ENCODE assay signal across 8 cellular contexts in the genomic region with DNA sequence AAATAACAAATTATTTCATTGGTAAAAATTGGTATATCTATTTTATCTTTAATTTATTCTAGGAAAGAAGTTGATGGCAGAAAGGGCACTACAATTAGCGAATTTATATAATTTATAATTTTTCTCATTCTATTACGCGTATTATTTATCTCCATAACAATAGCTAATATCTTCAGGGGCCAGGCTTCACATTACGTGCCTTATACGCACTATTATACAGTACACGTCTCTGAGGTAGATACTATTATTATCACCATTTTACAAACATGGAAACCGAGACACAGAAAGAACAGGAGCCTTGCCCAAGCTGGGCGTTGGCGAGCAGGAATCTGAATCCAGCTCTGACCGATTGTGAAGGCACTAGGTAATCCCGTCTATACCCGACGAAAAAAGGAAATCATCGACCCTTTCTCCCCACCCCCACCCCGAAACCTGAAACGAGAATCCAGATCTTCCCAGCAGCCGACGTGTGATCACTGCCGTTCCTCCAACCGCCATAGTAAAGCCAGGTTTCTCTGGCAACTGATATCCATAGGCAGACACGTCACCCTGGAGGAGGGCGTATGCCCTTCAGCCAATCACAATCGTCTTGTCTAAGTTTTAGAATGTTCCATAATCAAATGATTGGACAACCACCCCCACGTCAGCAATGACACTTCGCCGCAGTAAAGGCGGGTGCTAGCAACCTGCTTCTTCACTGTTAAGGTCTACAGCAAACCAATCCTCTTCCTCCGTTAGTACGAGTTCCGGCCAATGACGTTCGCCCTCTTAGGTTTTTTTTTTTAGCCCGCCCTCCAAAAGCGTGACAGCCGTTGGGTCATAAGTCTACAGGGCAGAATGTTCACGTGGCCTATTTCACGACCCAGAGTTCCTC. TPM values are rescaled to one million over a fixed set of nuclear protein-coding genes. Genes with fewer than 3 reads are reported as not detected.
A peak's percentile ranks its signal among the peaks of the same experiment; 100 is the strongest.
DNase-seq lines count a peak whose midpoint lies in the region; ATAC-seq, FAIRE-seq and TF ChIP-seq lines count a peak whose summit lies in the region.

A gene with protein sequence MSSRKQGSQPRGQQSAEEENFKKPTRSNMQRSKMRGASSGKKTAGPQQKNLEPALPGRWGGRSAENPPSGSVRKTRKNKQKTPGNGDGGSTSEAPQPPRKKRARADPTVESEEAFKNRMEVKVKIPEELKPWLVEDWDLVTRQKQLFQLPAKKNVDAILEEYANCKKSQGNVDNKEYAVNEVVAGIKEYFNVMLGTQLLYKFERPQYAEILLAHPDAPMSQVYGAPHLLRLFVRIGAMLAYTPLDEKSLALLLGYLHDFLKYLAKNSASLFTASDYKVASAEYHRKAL (minus strand): TSS at position 501 of the 874 bp plus-strand sequence. CDS start 9,672 bp downstream, outside the sequence.

- peak within 1 kb of the TSS; percentile 90 for H3K18ac ChIP-seq in mesendoderm (ENCODE audit: low read length)

- peaks cover 5% of the 10 kb centered on the region for H3K4me1 Mint-ChIP-seq in endodermal cell

- H3K27ac ChIP-seq in endodermal cell (ENCODE audit: low read depth, low read length) (peak within 1 kb of the TSS; percentile 95), mesendoderm (ENCODE audit: low read depth, low read length) (peak within 1 kb of the TSS; percentile 94)

- no peaks in the 10 kb centered on the region for H3K9me3 ChIP-seq in endodermal cell (ENCODE audit: control insufficient read depth, low read length)

- H3K27ac Mint-ChIP-seq in endodermal cell: peak within 1 kb of the TSS; percentile 95

- H3K9me3 Mint-ChIP-seq in endodermal cell: no peaks in the 10 kb centered on the region

- peak within 1 kb of the TSS; percentile 70 for H3K4ac ChIP-seq in mesendoderm (ENCODE audit: low read depth, low read length)

- no peaks in the 10 kb centered on the region for H3K79me1 ChIP-seq in mesendoderm (ENCODE audit: low read length)

- peaks cover 13% of the 10 kb centered on the region for H3K79me2 ChIP-seq in mesendoderm (ENCODE audit: control insufficient read depth, insufficient read depth, low read length)

- H3K27me3 ChIP-seq in endodermal cell (ENCODE audit: control insufficient read depth, insufficient read depth, low read length, poor library complexity, severe bottlenecking): no peaks in the 10 kb centered on the region
- H3K27me3 ChIP-seq in mesendoderm (ENCODE audit: insufficient read depth, low read length, poor library complexity): no peaks in the 10 kb centered on the region

- 0% methylated on average over 6 to 36 of the region's 37 CpGs for WGBS in endodermal cell (ENCODE audit: insufficient coverage in 1 of 2, insufficient read length in 1 of 2), 2 experiments
- no CpG with 5 or more reads among the region's 37 CpGs for WGBS in mesendoderm (ENCODE audit: extremely low coverage, insufficient coverage, low lambda C conversion rate)

- DNase-seq in COR-L47 (lab: John Stamatoyannopoulos, UW) (peak; percentile 90), HTR-8/SVneo (ENCODE audit: insufficient read length, low spot score) (peak; percentile 51), NOMO-1 treated with dmso at 0.1 percent for 144 hours (lab: John Stamatoyannopoulos, UW; ENCODE audit: unreplicated experiment) (peak; percentile 91), endodermal cell (peak; percentile 98), mesendoderm (peak; percentile 99)
- DNase-seq in activated CD8-positive, alpha-beta memory T cell treated with anti-CD3 and anti-CD28 coated beads for 48 hours (ENCODE audit: low read depth in 2 of 3, low spot score in 2 of 3): peak; percentile 13 to 58 (median 42)
- peak; percentile 66 to 87 for DNase-seq in stimulated activated CD8-positive, alpha-beta memory T cell treated with anti-CD3 and anti-CD28 coated beads, Interleukin-15, amount 100 ng/mL, for 4 hours (ENCODE audit: low read depth in 2 of 2)

- H3K9ac ChIP-seq in endodermal cell (ENCODE audit: extremely low read depth, low read length, poor library complexity, severe bottlenecking): peak within 1 kb of the TSS; percentile 97
- peak within 1 kb of the TSS; percentile 89 for H3K9ac ChIP-seq in mesendoderm (ENCODE audit: low read length)

- no peaks in the 10 kb centered on the region for H3K4me1 ChIP-seq in endodermal cell (ENCODE audit: control insufficient read depth, insufficient read depth, low read length)
- no peaks in the 10 kb centered on the region for H3K4me1 ChIP-seq in mesendoderm (ENCODE audit: control insufficient read depth, low read depth, low read length)

- no peak within 1 kb of the TSS for H2BK15ac ChIP-seq in mesendoderm (replicated peaks; ENCODE audit: low read depth)

- no peak within 1 kb of the TSS for H3K23ac ChIP-seq in mesendoderm (ENCODE audit: low read length)

- FAIRE-seq in HTR-8/SVneo (lab: Jason Lieb, UNC): no peak

- no peak within 1 kb of the TSS for H3K4me3 Mint-ChIP-seq in endodermal cell

- H4K5ac ChIP-seq in mesendoderm (ENCODE audit: low read length): no peak within 1 kb of the TSS

- no peak within 1 kb of the TSS for H2BK120ac ChIP-seq in mesendoderm (ENCODE audit: low read depth, low read length)

- peaks cover 33% of the 10 kb centered on the region for H3K36me3 ChIP-seq in endodermal cell (ENCODE audit: control insufficient read depth, insufficient read depth, low read length)
- peaks cover 3% of the 10 kb centered on the region for H3K36me3 ChIP-seq in mesendoderm (ENCODE audit: control insufficient read depth, insufficient read depth, low read length)

- peak within 1 kb of the TSS; percentile 98 for H3K4me3 ChIP-seq in endodermal cell (ENCODE audit: low read length)
- peak within 1 kb of the TSS; percentile 92 for H3K4me3 ChIP-seq in mesendoderm (ENCODE audit: low read length)

- no peaks in the 10 kb centered on the region for H3K27me3 Mint-ChIP-seq in endodermal cell (ENCODE audit: insufficient read depth)

- no peak for TF ChIP-seq CTCF in endodermal cell (conservative IDR thresholded peaks at IDR 0.05)

- ATAC-seq in GM21367 (IDR thresholded peaks at IDR 0.05; ENCODE audit: unreplicated experiment): peak; percentile 88

- H3K56ac ChIP-seq in mesendoderm (ENCODE audit: low read length): peak within 1 kb of the TSS; percentile 93

- no peak within 1 kb of the TSS for H2BK5ac ChIP-seq in mesendoderm (ENCODE audit: low read length)

- peak within 1 kb of the TSS; percentile 52 for H3K4me2 ChIP-seq in mesendoderm (ENCODE audit: low read length)

- H3K36me3 Mint-ChIP-seq in endodermal cell (ENCODE audit: low read depth): peaks cover 28% of the 10 kb centered on the region

- H2AK5ac ChIP-seq in mesendoderm (ENCODE audit: low read length): no peak within 1 kb of the TSS

- H4K8ac ChIP-seq in mesendoderm (ENCODE audit: low read depth, low read length): no peak within 1 kb of the TSS

RNA-seq across cellular contexts. Expression of the gene that starts here (rescaled TPM):
- total RNA-seq in endodermal cell: 100 to 1,000 TPM; 400 to 509 TPM
- 340 TPM for polyA plus RNA-seq in endodermal cell (2013, experiment 1 of 2)
- polyA plus RNA-seq in endodermal cell (2013, experiment 2 of 2): 352 TPM
- 337 TPM for polyA plus RNA-seq in mesendoderm (2013, experiment 1 of 2)
- 337 TPM for polyA plus RNA-seq in mesendoderm (2013, experiment 2 of 2)

Comparison
In these comparisons a context has a peak if more than half of its experiments do, and no peak if none do; other contexts are left out.
1. Peak in every context shown above with its lines: DNase-seq, ATAC-seq, H3K4me3 ChIP-seq and H3K27ac ChIP-seq.
2. DNase-seq: peak in every context shown above with its lines; median percentile 99 in mesendoderm; 98 in endodermal cell; 91 in NOMO-1 treated with dmso at 0.1 percent for 144 hours; 90 in COR-L47; 76 in stimulated activated CD8-positive, alpha-beta memory T cell treated with anti-CD3 and anti-CD28 coated beads, Interleukin-15, amount 100 ng/mL, for 4 hours; 51 in HTR-8/SVneo; 42 in activated CD8-positive, alpha-beta memory T cell treated with anti-CD3 and anti-CD28 coated beads for 48 hours.